Comparison of ENCODE assay signal across 13 cellular contexts in genomic region chr10:73576890-73577591, GRCh38. TPM values are rescaled to one million over a fixed set of nuclear protein-coding genes. Genes with fewer than 3 reads are reported as not detected.
A peak's percentile ranks its signal among the peaks of the same experiment; 100 is the strongest.
DNase-seq lines count a peak whose midpoint lies in the region; ATAC-seq and TF ChIP-seq lines count a peak whose summit lies in the region.
"Had no signal": no experiment of that assay in that cellular context is flagged by ENCODE, and none has a peak within 500 bp of the region (broad histone marks: within the 10 kb centered on the region; RNA-seq: fewer than 3 reads in every experiment).

No MANE protein-coding gene starts in this region.

- H3K4me3 ChIP-seq in Peyer's patch (no peak overlapping the region), duodenal mucosa (ENCODE audit: low read depth in 1 of 2, low read length in 2 of 2) (peak overlapping the region in 1 of 2 donors; percentile 22), muscle layer of duodenum (ENCODE audit: low read depth in 1 of 2, low read length in 2 of 2) (no peak overlapping the region), tibial artery (no peak overlapping the region)

- H3K4me1 ChIP-seq in Peyer's patch (peaks cover 0 to 38% (median 0%) of the 10 kb centered on the region in 4 donors), duodenal mucosa (ENCODE audit: control insufficient read depth in 1 of 2, insufficient read depth in 2 of 2, low read length in 2 of 2) (peaks cover 20 to 39% of the 10 kb centered on the region in 2 donors), muscle layer of duodenum (ENCODE audit: control insufficient read depth in 1 of 2, insufficient read depth in 2 of 2, low read length in 2 of 2) (peaks cover 17 to 19% of the 10 kb centered on the region in 2 donors), tibial artery (peaks cover 0 to 60% (median 27%) of the 10 kb centered on the region in 4 donors)

- H3K27me3 ChIP-seq in Peyer's patch (no peaks in the 10 kb centered on the region), duodenal mucosa (ENCODE audit: control insufficient read depth in 1 of 2, insufficient read depth in 2 of 2, low read length in 2 of 2) (no peaks in the 10 kb centered on the region), muscle layer of duodenum (ENCODE audit: low read depth, low read length) (no peaks in the 10 kb centered on the region), tibial artery (no peaks in the 10 kb centered on the region)

- no peaks in the 10 kb centered on the region for H3K9me3 ChIP-seq in Peyer's patch
- H3K9me3 ChIP-seq in duodenal mucosa (ENCODE audit: control insufficient read depth in 1 of 2, low read length in 2 of 2) = no peaks in the 10 kb centered on the region
- H3K9me3 ChIP-seq in muscle layer of duodenum (ENCODE audit: control insufficient read depth in 1 of 2, low read length in 2 of 2) = no peaks in the 10 kb centered on the region
- H3K9me3 ChIP-seq in tibial artery = no peaks in the 10 kb centered on the region

- H3K9ac ChIP-seq in duodenal mucosa (ENCODE audit: low read depth in 1 of 2, low read length in 2 of 2) = peak overlapping the region in 1 of 2 donors; percentile 25

- no peak for DNase-seq in Peyer's patch
- no peak for DNase-seq in tibial artery
- DNase-seq in GM20000 (ENCODE audit: low spot score) = no peak
- DNase-seq in activated CD4-positive, alpha-beta T cell treated with anti-CD3 and anti-CD28 coated beads for 1 hour = no peak
- DNase-seq: activated gamma-delta T cell; CD4-positive, CD25-positive, alpha-beta regulatory T cell; cerebellar nuclear complex; NCI-H146; NCI-H510A treated with DMSO at 0.1 percent for 48 hours had no signal

- peak overlapping the region in 3 of 4 donors; percentile 26 to 70 (median 65) for H3K27ac ChIP-seq in Peyer's patch
- H3K27ac ChIP-seq in duodenal mucosa (ENCODE audit: low read depth, low read length) = peak overlapping the region; percentile 45
- peak overlapping the region; percentile 79 for H3K27ac ChIP-seq in muscle layer of duodenum (ENCODE audit: low read length)
- H3K27ac ChIP-seq in tibial artery = peak overlapping the region; percentile 74 to 87

- TF ChIP-seq CTCF in Peyer's patch (IDR thresholded peaks at IDR 0.05) (no peak), tibial artery (IDR thresholded peaks at IDR 0.05) (no peak), GM20000 (IDR thresholded peaks at IDR 0.05; ENCODE audit: extremely low read depth, missing control alignments) (no peak)

- TF ChIP-seq POLR2A in Peyer's patch (IDR thresholded peaks at IDR 0.05) = no peak

- H3K36me3 ChIP-seq in Peyer's patch (no peaks in the 10 kb centered on the region), duodenal mucosa (ENCODE audit: control insufficient read depth in 1 of 2, insufficient read depth in 2 of 2, low read length in 2 of 2) (no peaks in the 10 kb centered on the region), muscle layer of duodenum (ENCODE audit: control insufficient read depth in 1 of 2, insufficient read depth in 2 of 2, low read length in 2 of 2) (peaks cover 0 to 5% of the 10 kb centered on the region in 2 donors), tibial artery (no peaks in the 10 kb centered on the region)

- ATAC-seq in HG02588 (IDR thresholded peaks at IDR 0.05; ENCODE audit: unreplicated experiment) (no peak), HG02973 (IDR thresholded peaks at IDR 0.05; ENCODE audit: unreplicated experiment) (no peak)

- intact Hi-C loops in tibial artery (cut with DNase I; ENCODE audit: low total_unique reads) = no loop called here

RNA-seq across cellular contexts. Expression of gene USP54, which starts 14.1 kb away (rescaled TPM):
- total RNA-seq in Peyer's patch = 10 to 100 TPM; 41.0 to 65.1 (median 50.5) TPM
